ENCODE assay signal across 16 cellular contexts in genomic region chrX:124230573-124231300, GRCh38.
"Had no signal": no experiment of that assay in that cellular context is flagged by ENCODE, and none has a peak within 500 bp of the region (broad histone marks: within the 10 kb centered on the region; RNA-seq: fewer than 3 reads in every experiment).

No MANE protein-coding gene starts in this region.

- H3K4me3 ChIP-seq: adrenal gland, hepatocyte, lower lobe of right lung, prostate gland, spleen, transverse colon had no signal

- H3K4me2 ChIP-seq: hepatocyte had no signal

- H3K27me3 ChIP-seq: adrenal gland, hepatocyte, spleen, transverse colon had no signal

- H3K9me3 ChIP-seq: adrenal gland, lower lobe of right lung, prostate gland, spleen, transverse colon had no signal

- H3K27ac ChIP-seq: adrenal gland, hepatocyte, lower lobe of right lung, prostate gland, spleen, transverse colon had no signal

- H3K4me1 ChIP-seq: adrenal gland, lower lobe of right lung, prostate gland, spleen, transverse colon had no signal

- DNase-seq: activated CD4-positive, CD25-positive, alpha-beta regulatory T cell; activated naive CD4-positive, alpha-beta T cell treated with anti-CD3 and anti-CD28 coated beads, Interleukin-2, amount 50 U/mL, for 16 hours; adrenal gland; erythroblast; immature natural killer cell; lower lobe of right lung; midbrain; naive B cell; spleen; stimulated activated CD4-positive, alpha-beta T cell treated with anti-CD3 and anti-CD28 coated beads, Interleukin-2, amount 100 ng/mL, for 24 hours; stimulated activated naive B cell treated with anti-CD40 and anti-IgM and Interleukin-4, amounts not matched to agents 10 μg/mL and 1 μg/mL and 100 μg/mL, for 72 hours; T-helper 17 cell; transverse colon had no signal

- ATAC-seq: lower lobe of right lung; sciatic nerve; stimulated activated naive B cell treated with anti-CD40 and anti-IgM and Interleukin-4, amounts not matched to agents 10 μg/mL and 1 μg/mL and 100 μg/mL, for 72 hours; T-helper 17 cell had no signal

- H3K36me3 ChIP-seq: adrenal gland, lower lobe of right lung, prostate gland, spleen, transverse colon had no signal
